ENCODE assay signal across 8 cellular contexts in the genomic region with DNA sequence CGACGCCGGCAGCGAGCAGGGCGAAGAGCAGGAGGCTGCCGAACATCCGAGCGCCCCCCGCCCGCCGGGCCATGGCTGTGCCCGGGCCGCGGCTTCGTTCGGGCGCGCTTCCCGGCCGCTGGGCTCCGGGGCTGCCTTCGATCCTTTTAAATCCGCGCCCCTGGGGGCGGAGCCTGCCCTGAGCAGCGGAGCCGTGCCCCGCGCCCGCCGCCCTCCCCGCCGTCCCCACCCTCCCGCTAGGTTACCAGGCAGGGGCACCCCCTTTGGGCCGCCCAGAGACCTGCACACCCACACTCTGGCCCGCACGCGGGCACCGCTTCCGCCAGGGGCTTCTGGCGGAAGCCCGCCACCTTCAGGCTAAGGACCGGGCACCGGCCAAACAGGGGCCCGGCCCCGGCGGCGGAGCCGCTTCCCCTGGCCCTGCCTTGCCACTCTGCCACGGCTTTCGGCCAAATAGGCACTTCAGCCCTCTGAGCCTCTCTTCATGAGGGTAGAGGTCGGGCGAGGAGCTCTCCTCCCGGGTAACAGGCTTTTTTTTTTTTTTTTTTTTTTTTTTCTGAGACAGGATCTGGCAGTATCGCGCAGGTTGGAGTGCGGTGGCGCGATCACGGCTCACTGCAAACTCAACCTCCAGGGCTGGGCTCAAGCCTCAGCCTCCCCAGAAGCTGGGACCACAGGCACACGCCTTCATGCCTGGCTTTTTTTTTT. TPM values are rescaled to one million over a fixed set of nuclear protein-coding genes. Genes with fewer than 3 reads are reported as not detected.
DNase-seq lines count a peak whose midpoint lies in the region; ATAC-seq and TF ChIP-seq lines count a peak whose summit lies in the region.

Gene NMB (minus strand): TSS at position 120 of the 708 bp plus-strand sequence. CDS start 47 bp downstream, at position 73.

- TF ChIP-seq CTCF in Panc1 (IDR thresholded peaks at IDR 0.05) (peak; percentile 84), fibroblast of lung (conservative IDR thresholded peaks at IDR 0.05 in 1 of 2, IDR thresholded peaks at IDR 0.05 in 1 of 2; ENCODE audit: low read depth in 1 of 2, low read length in 2 of 2) (peak; percentile 57 to 58)

- H3K27ac Mint-ChIP-seq in activated T-helper 1 cell treated with anti-CD3 and anti-CD28 coated beads, Interleukin-12 subunit alpha, Interleukin-12 subunit beta, Interleukin-2, Interleukin-4 antibody, amounts not matched to agents 30 ng/mL and 10 ng/mL and 1 ng/mL, durations not matched to agents 14 hours and 24 hours and 36 hours: peak within 1 kb of the TSS; percentile 56
- H3K27ac Mint-ChIP-seq in naive thymus-derived CD4-positive, alpha-beta T cell: peak within 1 kb of the TSS; percentile 74 to 93 (median 84)
- peak within 1 kb of the TSS; percentile 97 for H3K27ac Mint-ChIP-seq in stimulated activated naive B cell treated with anti-CD40 and anti-IgM and Interleukin-4, amounts not matched to agents 10 μg/mL and 1 μg/mL and 100 μg/mL, for 72 hours

- H4K20me1 ChIP-seq in fibroblast of lung (ENCODE audit: control insufficient read depth, extremely low read depth, insufficient read depth, low read length): no peaks in the 10 kb centered on the region

- H3K4me1 Mint-ChIP-seq in activated T-helper 1 cell treated with anti-CD3 and anti-CD28 coated beads, Interleukin-12 subunit alpha, Interleukin-12 subunit beta, Interleukin-2, Interleukin-4 antibody, amounts not matched to agents 30 ng/mL and 10 ng/mL and 1 ng/mL, durations not matched to agents 14 hours and 24 hours and 36 hours (ENCODE audit: low read depth): peaks cover 26% of the 10 kb centered on the region
- H3K4me1 Mint-ChIP-seq in naive thymus-derived CD4-positive, alpha-beta T cell: peaks cover 13 to 47% (median 39%) of the 10 kb centered on the region in 7 donors
- H3K4me1 Mint-ChIP-seq in stimulated activated naive B cell treated with anti-CD40 and anti-IgM and Interleukin-4, amounts not matched to agents 10 μg/mL and 1 μg/mL and 100 μg/mL, for 72 hours: peaks cover 22 to 48% of the 10 kb centered on the region in 2 donors

- POLR2A ChIA-PET in Panc1 (lab: Charles Lee): interaction anchor here (0.6 to 0.7 kb wide), 2 partner anchors 8 to 30 kb away, joined by 3 to 4 read pairs; no protein-coding TSS in a partner anchor
- POLR2A ChIA-PET in naive thymus-derived CD4-positive, alpha-beta T cell (lab: Charles Lee): interaction anchor here (0.6 to 7.5 kb wide), 17 partner anchors 8 to 352 kb away, joined by 3 to 70 read pairs (median 5); partner anchors contain the start of gene SEC11A

- intact Hi-C loops in Panc1 (cut with micrococcal nuclease; ENCODE audit: unreplicated experiment): loop anchor here (5.0 kb wide), 1 partner anchor 269 kb away; no protein-coding TSS in a partner anchor
- intact Hi-C loops in activated T-helper 1 cell treated with anti-CD3 and anti-CD28 coated beads, Interleukin-12 subunit alpha, Interleukin-12 subunit beta, Interleukin-2, Interleukin-4 antibody, amounts not matched to agents 30 ng/mL and 10 ng/mL and 1 ng/mL, durations not matched to agents 14 hours and 24 hours and 36 hours (cut with micrococcal nuclease): loop anchor here (1.0 kb wide), 3 partner anchors 11 to 78 kb away; no protein-coding TSS in a partner anchor
- intact Hi-C loops in naive thymus-derived CD4-positive, alpha-beta T cell (cut with micrococcal nuclease): loop anchor here (1.0 kb wide), 8 partner anchors 27 to 270 kb away; partner anchors contain the start of genes SEC11A (in 2 of the 2) and ZNF592 (in 1 of the 2)

- peak within 1 kb of the TSS; percentile 73 for H3K4me3 Mint-ChIP-seq in activated T-helper 1 cell treated with anti-CD3 and anti-CD28 coated beads, Interleukin-12 subunit alpha, Interleukin-12 subunit beta, Interleukin-2, Interleukin-4 antibody, amounts not matched to agents 30 ng/mL and 10 ng/mL and 1 ng/mL, durations not matched to agents 14 hours and 24 hours and 36 hours
- peak within 1 kb of the TSS; percentile 78 to 86 (median 83) for H3K4me3 Mint-ChIP-seq in naive thymus-derived CD4-positive, alpha-beta T cell
- peak within 1 kb of the TSS; percentile 81 to 84 for H3K4me3 Mint-ChIP-seq in stimulated activated naive B cell treated with anti-CD40 and anti-IgM and Interleukin-4, amounts not matched to agents 10 μg/mL and 1 μg/mL and 100 μg/mL, for 72 hours

- H3K9me3 Mint-ChIP-seq in activated T-helper 1 cell treated with anti-CD3 and anti-CD28 coated beads, Interleukin-12 subunit alpha, Interleukin-12 subunit beta, Interleukin-2, Interleukin-4 antibody, amounts not matched to agents 30 ng/mL and 10 ng/mL and 1 ng/mL, durations not matched to agents 14 hours and 24 hours and 36 hours: no peaks in the 10 kb centered on the region
- H3K9me3 Mint-ChIP-seq in naive thymus-derived CD4-positive, alpha-beta T cell: no peaks in the 10 kb centered on the region
- H3K9me3 Mint-ChIP-seq in stimulated activated naive B cell treated with anti-CD40 and anti-IgM and Interleukin-4, amounts not matched to agents 10 μg/mL and 1 μg/mL and 100 μg/mL, for 72 hours: no peaks in the 10 kb centered on the region

- peak within 1 kb of the TSS; percentile 63 for H3K9ac ChIP-seq in fibroblast of lung (ENCODE audit: insufficient read depth, low read length)

- H3K27me3 ChIP-seq in Panc1 (ENCODE audit: control insufficient read depth, insufficient read depth, low read length) (no peaks in the 10 kb centered on the region), fibroblast of lung (ENCODE audit: control insufficient read depth, insufficient read depth, low read length) (no peaks in the 10 kb centered on the region)
- H3K27me3 ChIP-seq in naive thymus-derived CD4-positive, alpha-beta T cell (ENCODE audit: control insufficient read depth in 2 of 2, insufficient read depth in 2 of 2, low read length in 2 of 2): no peaks in the 10 kb centered on the region

- CTCF ChIA-PET in Panc1 (lab: Charles Lee): interaction anchor here (0.6 to 0.9 kb wide), 4 partner anchors 77 to 521 kb away, joined by 3 to 7 read pairs (median 5); no protein-coding TSS in a partner anchor
- CTCF ChIA-PET in naive thymus-derived CD4-positive, alpha-beta T cell (lab: Charles Lee): interaction anchor here (0.5 to 1.7 kb wide), 12 partner anchors 46 to 833 kb away, joined by 3 to 8 read pairs (median 3); partner anchors contain the start of gene SEC11A

- in situ Hi-C loops in Panc1 (cut with HindIII; ENCODE audit: low pct_unique_long_range_greater_than_20kb, low sequenced_read_pairs): no loop called here

- no peak for TF ChIP-seq EP300 in Ishikawa (IDR thresholded peaks at IDR 0.05; ENCODE audit: borderline replicate concordance)

- no TSS peak for BruUV-seq in Panc1 (replicated peaks; lab: Mats Ljungman, UMichigan)

- H3K4me3 ChIP-seq in Panc1 (ENCODE audit: low read depth in 2 of 2, low read length in 2 of 2) (peak within 1 kb of the TSS; percentile 52 to 70), fibroblast of lung (replicated peaks in 1 of 4; ENCODE audit: control extremely low read depth in 1 of 4, insufficient read depth in 1 of 4, low read depth in 3 of 4, low read length in 4 of 4) (peak within 1 kb of the TSS; percentile 47 to 62 (median 58))
- peak within 1 kb of the TSS; percentile 73 for H3K4me3 ChIP-seq in naive thymus-derived CD4-positive, alpha-beta T cell (ENCODE audit: low read length)

- no peaks in the 10 kb centered on the region for H3K36me3 Mint-ChIP-seq in activated T-helper 1 cell treated with anti-CD3 and anti-CD28 coated beads, Interleukin-12 subunit alpha, Interleukin-12 subunit beta, Interleukin-2, Interleukin-4 antibody, amounts not matched to agents 30 ng/mL and 10 ng/mL and 1 ng/mL, durations not matched to agents 14 hours and 24 hours and 36 hours (ENCODE audit: low read depth)
- H3K36me3 Mint-ChIP-seq in naive thymus-derived CD4-positive, alpha-beta T cell: peaks cover 0 to 3% (median 0%) of the 10 kb centered on the region in 5 donors
- H3K36me3 Mint-ChIP-seq in stimulated activated naive B cell treated with anti-CD40 and anti-IgM and Interleukin-4, amounts not matched to agents 10 μg/mL and 1 μg/mL and 100 μg/mL, for 72 hours: peaks cover 14% of the 10 kb centered on the region in 2 donors

- peak; percentile 15 for DNase-seq in DMS153 (lab: John Stamatoyannopoulos, UW)
- no peak for DNase-seq in Panc1 (ENCODE audit: low read depth, low spot score)
- DNase-seq in activated T-helper 1 cell treated with anti-CD3 and anti-CD28 coated beads, Interleukin-12 subunit alpha, Interleukin-12 subunit beta, Interleukin-2, Interleukin-4 antibody, amounts not matched to agents 30 ng/mL and 10 ng/mL and 1 ng/mL, durations not matched to agents 14 hours and 24 hours and 36 hours (ENCODE audit: low spot score): peak; percentile 73
- DNase-seq in fibroblast of lung (ENCODE audit: low read depth in 2 of 2): peak; percentile 68 to 76
- DNase-seq in naive thymus-derived CD4-positive, alpha-beta T cell: peak; percentile 76 to 88 (median 87)
- peak; percentile 81 for DNase-seq in stimulated activated naive B cell treated with anti-CD40 and anti-IgM and Interleukin-4, amounts not matched to agents 10 μg/mL and 1 μg/mL and 100 μg/mL, for 72 hours

- ATAC-seq in GM21526 (IDR thresholded peaks at IDR 0.05; ENCODE audit: low FRiP score, unreplicated experiment) (peak; percentile 50), Panc1 (peak; percentile 79)
- ATAC-seq in naive thymus-derived CD4-positive, alpha-beta T cell: peak; percentile 82
- ATAC-seq in stimulated activated naive B cell treated with anti-CD40 and anti-IgM and Interleukin-4, amounts not matched to agents 10 μg/mL and 1 μg/mL and 100 μg/mL, for 72 hours (replicated peaks): peak; percentile 78 to 84

- H3K36me3 ChIP-seq in Panc1 (ENCODE audit: control insufficient read depth, insufficient read depth, low read length) (no peaks in the 10 kb centered on the region; the same call in 1 of the 2 replicates), fibroblast of lung (ENCODE audit: control insufficient read depth, insufficient read depth, low read length) (peaks cover 2% of the 10 kb centered on the region)
- peaks cover 0 to 4% (median 0%) of the 10 kb centered on the region in 3 experiments for H3K36me3 ChIP-seq in naive thymus-derived CD4-positive, alpha-beta T cell (ENCODE audit: control insufficient read depth in 2 of 3, insufficient read depth in 3 of 3, low read length in 3 of 3)

- H3K27ac ChIP-seq in Panc1 (ENCODE audit: low read length): peak within 1 kb of the TSS; percentile 84
- H3K27ac ChIP-seq in fibroblast of lung (ENCODE audit: insufficient read depth, low read length): peak within 1 kb of the TSS; percentile 28
- H3K27ac ChIP-seq in naive thymus-derived CD4-positive, alpha-beta T cell (ENCODE audit: low read depth, low read length): peak within 1 kb of the TSS; percentile 76

- peaks cover 24% of the 10 kb centered on the region for H3K4me1 ChIP-seq in Panc1 (ENCODE audit: control insufficient read depth, insufficient read depth, low read length)
- peaks cover 5% of the 10 kb centered on the region for H3K4me1 ChIP-seq in fibroblast of lung (ENCODE audit: control insufficient read depth, extremely low read depth, insufficient read depth, low read length)
- H3K4me1 ChIP-seq in naive thymus-derived CD4-positive, alpha-beta T cell (ENCODE audit: control insufficient read depth in 2 of 2, insufficient read depth in 2 of 2, low read length in 2 of 2): peaks cover 13 to 27% of the 10 kb centered on the region in 2 donors

- H2AFZ ChIP-seq in fibroblast of lung (ENCODE audit: low read length): peak within 1 kb of the TSS; percentile 40

- H3K9me3 ChIP-seq in Panc1 (ENCODE audit: control insufficient read depth, insufficient read depth, low read depth, low read length) (no peaks in the 10 kb centered on the region), fibroblast of lung (ENCODE audit: control insufficient read depth, insufficient read depth, low read depth, low read length) (no peaks in the 10 kb centered on the region)
- no peaks in the 10 kb centered on the region for H3K9me3 ChIP-seq in naive thymus-derived CD4-positive, alpha-beta T cell (ENCODE audit: control insufficient read depth in 2 of 3, low read length in 3 of 3)

- peak within 1 kb of the TSS; percentile 79 for H3K4me2 ChIP-seq in fibroblast of lung (ENCODE audit: extremely low read depth, insufficient read depth, low read length)

- H3K79me2 ChIP-seq in fibroblast of lung (ENCODE audit: control insufficient read depth, insufficient read depth, low read length): peaks cover 6% of the 10 kb centered on the region

- peaks cover 2% of the 10 kb centered on the region for H3K27me3 Mint-ChIP-seq in activated T-helper 1 cell treated with anti-CD3 and anti-CD28 coated beads, Interleukin-12 subunit alpha, Interleukin-12 subunit beta, Interleukin-2, Interleukin-4 antibody, amounts not matched to agents 30 ng/mL and 10 ng/mL and 1 ng/mL, durations not matched to agents 14 hours and 24 hours and 36 hours (ENCODE audit: insufficient read depth)
- no peaks in the 10 kb centered on the region for H3K27me3 Mint-ChIP-seq in naive thymus-derived CD4-positive, alpha-beta T cell
- no peaks in the 10 kb centered on the region for H3K27me3 Mint-ChIP-seq in stimulated activated naive B cell treated with anti-CD40 and anti-IgM and Interleukin-4, amounts not matched to agents 10 μg/mL and 1 μg/mL and 100 μg/mL, for 72 hours

- no peak for TF ChIP-seq RAD21 in Ishikawa (IDR thresholded peaks at IDR 0.05; ENCODE audit: low read depth)

RNA-seq across cellular contexts. Expression of gene NMB, which starts in this region (rescaled TPM):
- 9.5 TPM for total RNA-seq in Panc1 (2021; ENCODE audit: unreplicated experiment)
- 11.8 TPM for polyA plus RNA-seq in Panc1 (2012; ENCODE audit: insufficient read length)
- 3.0 and 3.5 TPM in 2 replicates for total RNA-seq in activated T-helper 1 cell treated with anti-CD3 and anti-CD28 coated beads, Interleukin-12 subunit alpha, Interleukin-12 subunit beta, Interleukin-2, Interleukin-4 antibody, amounts not matched to agents 30 ng/mL and 10 ng/mL and 1 ng/mL, durations not matched to agents 14 hours and 24 hours and 36 hours
- total RNA-seq in fibroblast of lung: 3.1 and 3.6 TPM in 2 replicates
- 1.5 and 2.4 TPM in 2 replicates for polyA plus RNA-seq in fibroblast of lung
- 4.1 and 7.6 TPM in 2 replicates for polyA plus RNA-seq in fibroblast of lung (2012)
- 3.9 and 8.8 TPM in 2 replicates for polyA minus RNA-seq in fibroblast of lung (ENCODE audit: low replicate concordance)
- 1 to 10 TPM; 1.2 to 3.1 (median 2.9) TPM for total RNA-seq in naive thymus-derived CD4-positive, alpha-beta T cell
- polyA plus RNA-seq in naive thymus-derived CD4-positive, alpha-beta T cell: 1 to 10 TPM; 4.2 to 5.2 TPM

Comparison
In these comparisons a context has a peak if more than half of its experiments do, and no peak if none do; other contexts are left out.
1. H3K27ac ChIP-seq: peak in every context shown above with its lines; median percentile 84 in Panc1; 76 in naive thymus-derived CD4-positive, alpha-beta T cell; 28 in fibroblast of lung.